Comparison of ENCODE assay signal across 9 cellular contexts in the genomic region with DNA sequence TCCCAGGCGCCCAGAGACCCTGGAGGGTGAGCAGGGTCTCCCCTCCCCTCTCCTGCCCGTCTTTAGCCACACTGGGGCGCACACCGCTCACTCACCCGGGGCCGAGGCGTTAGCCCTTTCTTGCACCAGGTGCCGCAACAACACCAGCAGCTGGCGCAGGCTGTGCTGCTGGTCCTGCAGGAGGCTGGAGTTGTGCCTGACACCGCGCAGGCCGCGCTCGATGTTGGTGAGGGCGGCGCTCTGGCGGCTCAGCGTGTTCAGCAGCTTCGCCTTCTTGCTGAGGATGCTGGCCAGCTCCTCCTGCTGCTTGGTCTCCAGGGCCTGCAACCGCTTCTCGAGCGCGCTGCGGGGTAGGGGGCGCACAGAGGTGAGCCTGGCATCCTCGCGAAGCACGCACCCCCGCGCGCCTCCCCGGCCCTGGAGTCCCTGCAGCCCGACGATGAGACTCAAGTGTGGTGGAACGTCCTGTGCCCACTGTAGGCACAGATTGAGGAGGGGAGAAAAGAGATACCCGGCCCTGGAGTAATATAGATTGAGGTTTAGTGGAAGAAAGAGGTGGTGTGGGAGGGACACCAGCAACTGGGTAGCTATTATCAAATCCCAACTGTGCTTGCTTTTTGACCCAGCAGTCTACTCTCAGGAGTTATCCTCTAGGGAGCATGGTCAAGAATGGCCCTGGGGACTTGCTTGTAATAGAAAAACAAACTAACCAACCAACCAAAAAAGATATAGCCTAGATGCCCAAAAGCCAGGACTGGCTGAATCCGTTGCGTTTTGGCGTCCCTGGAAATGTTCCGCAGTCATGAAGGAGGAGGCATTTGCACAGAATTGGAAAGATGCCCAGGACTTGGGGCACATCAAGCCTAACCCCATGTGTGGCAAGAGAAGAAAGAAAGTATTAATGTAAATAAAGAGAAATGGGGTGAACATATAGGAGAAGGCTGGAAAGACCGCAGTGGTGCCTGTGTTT. TPM values are rescaled to one million over a fixed set of nuclear protein-coding genes. Genes with fewer than 3 reads are reported as not detected.
DNase-seq lines count a peak whose midpoint lies in the region; ATAC-seq and TF ChIP-seq lines count a peak whose summit lies in the region.
"Had no signal": no experiment of that assay in that cellular context is flagged by ENCODE, and none has a peak within 500 bp of the region (broad histone marks: within the 10 kb centered on the region; RNA-seq: fewer than 3 reads in every experiment).

No MANE protein-coding gene starts in this region.

- TF ChIP-seq CTCF in heart left ventricle (IDR thresholded peaks at IDR 0.05) (peak in 5 of 12 donors; percentile 9 to 28 (median 17)), progenitor cell of endocrine pancreas (IDR thresholded peaks at IDR 0.05; ENCODE audit: unreplicated experiment) (peak; percentile 41), stomach (IDR thresholded peaks at IDR 0.05) (no peak)

- 16% methylated on average over 34 to 40 of the region's 41 CpGs for WGBS in GM23248 (ENCODE audit: low coverage in 1 of 2, low lambda C conversion rate in 2 of 2, missing lambda C conversion rate in 2 of 2), 2 experiments
- WGBS in heart left ventricle, 4 donors, result 12 to 20% (median 14%) methylated on average over 24 to 41 of the region's 41 CpGs
- WGBS in stomach, 5 donors, result 12 to 46% (median 14%) methylated on average over 12 to 41 of the region's 41 CpGs

- H3K4me2 ChIP-seq in GM23248 (ENCODE audit: unreplicated experiment), result no peak overlapping the region

- intact Hi-C loops in heart left ventricle (cut with DNase I), result loop anchor here in 1 of 10 donors (5.0 kb wide), 1 partner anchor 43 kb away; no protein-coding TSS in a partner anchor
- intact Hi-C loops in stomach (cut with DNase I; ENCODE audit: low total_unique reads), result no loop called here

- H3K9me3 Mint-ChIP-seq in progenitor cell of endocrine pancreas (ENCODE audit: low read depth), result no peaks in the 10 kb centered on the region
- H3K9me3 Mint-ChIP-seq: activated B cell treated with CpG ODN at 0.5 μM for 24 hours had no signal

- H3K4me3 Mint-ChIP-seq in progenitor cell of endocrine pancreas (ENCODE audit: low read depth), result no peak overlapping the region
- H3K4me3 Mint-ChIP-seq: activated B cell treated with CpG ODN at 0.5 μM for 24 hours had no signal

- TF ChIP-seq EP300 in stomach (IDR thresholded peaks at IDR 0.05), result no peak

- H3K27me3 ChIP-seq in GM23248 (replicated peaks; ENCODE audit: insufficient read depth) (peaks cover 5% of the 10 kb centered on the region; the same call in 1 of the 2 replicates), heart left ventricle (peaks cover 0 to 14% (median 0%) of the 10 kb centered on the region in 9 donors), stomach (peaks cover 0 to 44% (median 6%) of the 10 kb centered on the region in 3 donors)

- H2AFZ ChIP-seq in GM23248, result no peak overlapping the region

- in situ Hi-C loops in GM23248 (cut with MboI), result no loop called here

- ATAC-seq in heart left ventricle (peak; percentile 25 to 85 (median 83)), GM18858 (IDR thresholded peaks at IDR 0.05; ENCODE audit: unreplicated experiment) (no peak)

- H3K9me3 ChIP-seq in GM23248 (ENCODE audit: low read depth) (no peaks in the 10 kb centered on the region), heart left ventricle (no peaks in the 10 kb centered on the region), stomach (no peaks in the 10 kb centered on the region)

- H3K36me3 ChIP-seq in GM23248 (ENCODE audit: low read depth), result no peaks in the 10 kb centered on the region
- H3K36me3 ChIP-seq in heart left ventricle, result no peaks in the 10 kb centered on the region
- no peaks in the 10 kb centered on the region for H3K36me3 ChIP-seq in stomach

- no peaks in the 10 kb centered on the region for H3K36me3 Mint-ChIP-seq in progenitor cell of endocrine pancreas (ENCODE audit: insufficient read depth)

- no peaks in the 10 kb centered on the region for H3F3A ChIP-seq in GM23248 (ENCODE audit: insufficient read depth)

- peaks cover 5% of the 10 kb centered on the region; the same call in 1 of the 2 replicates for H3K4me1 ChIP-seq in GM23248 (ENCODE audit: insufficient read depth)
- H3K4me1 ChIP-seq in heart left ventricle, result peaks cover 0 to 23% (median 3%) of the 10 kb centered on the region in 12 donors
- peaks cover 0 to 10% (median 7%) of the 10 kb centered on the region in 4 donors for H3K4me1 ChIP-seq in stomach

- no peaks in the 10 kb centered on the region for H3K9me2 ChIP-seq in GM23248 (ENCODE audit: insufficient read depth)

- no peak overlapping the region for H3K4me3 ChIP-seq in GM23248
- no peak overlapping the region for H3K4me3 ChIP-seq in heart left ventricle
- H3K4me3 ChIP-seq in stomach, result no peak overlapping the region

- H3K27me3 Mint-ChIP-seq in progenitor cell of endocrine pancreas, result peaks cover 53% of the 10 kb centered on the region

- H3K27ac Mint-ChIP-seq in progenitor cell of endocrine pancreas, result peak overlapping the region; percentile 80
- H3K27ac Mint-ChIP-seq: activated B cell treated with CpG ODN at 0.5 μM for 24 hours had no signal

- H3K27ac ChIP-seq in GM23248 (no peak overlapping the region), heart left ventricle (no peak overlapping the region), stomach (no peak overlapping the region)

- H3K79me2 ChIP-seq in GM23248 (ENCODE audit: insufficient read depth), result no peaks in the 10 kb centered on the region

- DNase-seq in GM23248 (peak; percentile 75), RPMI7951 (ENCODE audit: low read depth) (peak; percentile 32), heart left ventricle (peak in 4 of 5 donors; percentile 25 to 79 (median 58)), progenitor cell of endocrine pancreas (ENCODE audit: low spot score, unreplicated experiment) (peak; percentile 54), stomach (no peak), amniotic stem cell (lab: John Stamatoyannopoulos, UW) (no peak)
- DNase-seq in activated CD4-positive, alpha-beta T cell treated with anti-CD3 and anti-CD28 coated beads, Interleukin-2, amount 50 U/mL, for 1 hour, result no peak
- DNase-seq: activated B cell treated with CpG ODN at 0.5 μM for 24 hours had no signal

- peaks cover 1% of the 10 kb centered on the region for H3K4me1 Mint-ChIP-seq in progenitor cell of endocrine pancreas (ENCODE audit: low read depth)

- no peak overlapping the region for H3K9ac ChIP-seq in GM23248

- TF ChIP-seq POLR2A in heart left ventricle (IDR thresholded peaks at IDR 0.05) (no peak), stomach (IDR thresholded peaks at IDR 0.05) (no peak)

- H4K20me1 ChIP-seq in GM23248 (ENCODE audit: insufficient read depth), result no peaks in the 10 kb centered on the region

RNA-seq across cellular contexts. Expression of gene ANGPT4, which starts 30.9 kb away (rescaled TPM):
- not detected in 2 replicates for total RNA-seq in GM23248 (2014; rRNA removed; shearing (Covaris generic))
- polyA plus RNA-seq in GM23248 (2016; fragmentation: Nextera tagmentation; extraction: Ambion mirVana) (not detected in 2 replicates), heart left ventricle (under 1 TPM; 0.08 to 0.11 TPM), stomach (under 1 TPM in 2 of 3 donors, not detected in 1; 0.05 to 0.06 TPM)
- total RNA-seq in RPMI7951 (2014; rRNA removed; shearing (Covaris generic)), result not detected in 2 replicates
- total RNA-seq in heart left ventricle (under 1 TPM in 4 of 9 donors, not detected in 5; 0.12 to 0.32 (median 0.21) TPM), progenitor cell of endocrine pancreas (not detected in 2 replicates), stomach (1 to 10 TPM in 1 of 5 donors, under 1 TPM in 1, not detected in 3; 0.29 to 1.8 TPM)
- total RNA-seq: activated B cell treated with CpG ODN at 0.5 μM for 24 hours had no signal

RNA-seq across cellular contexts. Expression of gene FAM110A, which starts 51.8 kb away (rescaled TPM):
- 2.6 and 5.6 TPM in 2 replicates for total RNA-seq in GM23248 (2014; rRNA removed; shearing (Covaris generic))
- polyA plus RNA-seq in GM23248 (2016; fragmentation: Nextera tagmentation; extraction: Ambion mirVana), result 3.8 and 5.0 TPM in 2 replicates
- 10.3 and 12.6 TPM in 2 replicates for total RNA-seq in RPMI7951 (2014; rRNA removed; shearing (Covaris generic))
- 1 to 10 TPM; 1.2 to 8.1 (median 2.3) TPM for total RNA-seq in heart left ventricle
- polyA plus RNA-seq in heart left ventricle, result 1 to 10 TPM; 1.3 to 1.6 TPM
- total RNA-seq in progenitor cell of endocrine pancreas, result 17.4 and 17.9 TPM in 2 replicates
- 1 to 10 TPM in 4 of 5 donors, under 1 TPM in 1; 0.58 to 9.8 (median 1.7) TPM for total RNA-seq in stomach
- polyA plus RNA-seq in stomach, result 10 to 100 TPM in 1 of 3 donors, 1 to 10 TPM in 2; 4.1 to 17.6 (median 7.2) TPM

Comparison
In these comparisons a context has a peak if more than half of its experiments do, and no peak if none do; other contexts are left out.
1. DNase-seq: peak in GM23248 (single experiment), RPMI7951 (single experiment), heart left ventricle (4 of 5) and progenitor cell of endocrine pancreas (single experiment); none in stomach (single experiment), amniotic stem cell (single experiment) and activated CD4-positive, alpha-beta T cell treated with anti-CD3 and anti-CD28 coated beads, Interleukin-2, amount 50 U/mL, for 1 hour (single experiment).